In genomic region chr18:37270046-37270665, GRCh38 we compare ENCODE assay signal across 8 cellular contexts.
DNase-seq lines count a peak whose midpoint lies in the region; ATAC-seq and TF ChIP-seq lines count a peak whose summit lies in the region.

No MANE protein-coding gene starts in this region.

- no peak overlapping the region for H3K27ac ChIP-seq in lung (ENCODE audit: low read depth in 1 of 2, low read length in 1 of 2)
- no peak overlapping the region for H3K27ac ChIP-seq in sigmoid colon

- no peak for TF ChIP-seq EP300 in sigmoid colon (IDR thresholded peaks at IDR 0.05)

- peaks cover 6% of the 10 kb centered on the region for H3K27me3 ChIP-seq in lung (ENCODE audit: control insufficient read depth, insufficient read depth)
- peaks cover 6 to 27% (median 13%) of the 10 kb centered on the region in 3 donors for H3K27me3 ChIP-seq in sigmoid colon

- in situ Hi-C loops in astrocyte of the cerebellum (cut with HindIII; ENCODE audit: low sequenced_read_pairs), result no loop called here

- no peaks in the 10 kb centered on the region for H3K36me3 ChIP-seq in lung (ENCODE audit: control insufficient read depth in 2 of 2, insufficient read depth in 2 of 2, low read length in 2 of 2)
- no peaks in the 10 kb centered on the region for H3K36me3 ChIP-seq in sigmoid colon

- whole genome bisulfite sequencing in lung, 2 donors, result 21 to 23% methylated on average over 8 of the region's 8 CpGs
- 20 to 22% methylated on average over 8 of the region's 8 CpGs for WGBS in sigmoid colon, 2 donors

- H3K9me3 ChIP-seq in lung (ENCODE audit: control insufficient read depth in 2 of 2, insufficient read depth in 1 of 2, low read length in 1 of 2) (peaks cover 0 to 18% of the 10 kb centered on the region in 2 donors), sigmoid colon (no peaks in the 10 kb centered on the region)

- peak; percentile 56 for ATAC-seq in lung (ENCODE audit: insufficient read depth, low FRiP score)

- no peak overlapping the region for H3K27ac Mint-ChIP-seq in Calu3 (ENCODE audit: unreplicated experiment)

- no peaks in the 10 kb centered on the region for H3K36me3 Mint-ChIP-seq in Calu3 (ENCODE audit: insufficient read depth, unreplicated experiment)

- peaks cover 77% of the 10 kb centered on the region for H3K27me3 Mint-ChIP-seq in Calu3 (ENCODE audit: unreplicated experiment)

- TF ChIP-seq POLR2A in sigmoid colon (IDR thresholded peaks at IDR 0.05), result no peak

- no peaks in the 10 kb centered on the region for H3K9me3 Mint-ChIP-seq in Calu3 (ENCODE audit: low read depth, unreplicated experiment)

- TF ChIP-seq CTCF in Calu3 (IDR thresholded peaks at IDR 0.05; ENCODE audit: unreplicated experiment) (no peak), LNCaP clone FGC (IDR thresholded peaks at IDR 0.05; ENCODE audit: control insufficient read depth, extremely low read depth, insufficient read depth) (no peak), astrocyte of the cerebellum (IDR thresholded peaks at IDR 0.05; ENCODE audit: low read depth, low read length, missing control alignments) (no peak), lung (IDR thresholded peaks at IDR 0.05; ENCODE audit: control extremely low read depth, extremely low read depth) (no peak), sigmoid colon (IDR thresholded peaks at IDR 0.05) (no peak)

- no peak overlapping the region for H3K4me3 Mint-ChIP-seq in Calu3 (ENCODE audit: low read depth, unreplicated experiment)

- H3K4me1 ChIP-seq in lung (ENCODE audit: control insufficient read depth in 2 of 2, insufficient read depth in 2 of 2, low read length in 2 of 2), result peaks cover 0 to 2% of the 10 kb centered on the region in 2 donors
- no peaks in the 10 kb centered on the region for H3K4me1 ChIP-seq in sigmoid colon

- DNase-seq in Calu3 (peak; percentile 59), LNCaP clone FGC (ENCODE audit: low read depth) (peak; percentile 21), astrocyte of the cerebellum (ENCODE audit: low read depth) (peak; percentile 49), lung (ENCODE audit: low spot score) (peak; percentile 36), occipital lobe (lab: John Stamatoyannopoulos, UW) (no peak), DMS79 (lab: John Stamatoyannopoulos, UW) (no peak), sigmoid colon (no peak), NCI-H526 (lab: John Stamatoyannopoulos, UW) (no peak)

- intact Hi-C loops in Calu3 (cut with micrococcal nuclease; ENCODE audit: unreplicated experiment) (no loop called here), sigmoid colon (cut with DNase I) (no loop called here)

- H3K4me3 ChIP-seq in LNCaP clone FGC (ENCODE audit: low read depth, low read length) (no peak overlapping the region), astrocyte of the cerebellum (ENCODE audit: low read depth, low read length) (no peak overlapping the region), lung (no peak overlapping the region), sigmoid colon (no peak overlapping the region)

- H3K4me1 Mint-ChIP-seq in Calu3 (ENCODE audit: low read depth, unreplicated experiment), result no peaks in the 10 kb centered on the region

- no TSS peak for BruUV-seq in Calu3 (replicated peaks; lab: Mats Ljungman, UMichigan)

- CTCF ChIA-PET in Calu3 (lab: Charles Lee), result no interaction called here

Comparison
In these comparisons a context has a peak if more than half of its experiments do, and no peak if none do; other contexts are left out.
1. DNase-seq: peak in Calu3 (single experiment), LNCaP clone FGC (single experiment), astrocyte of the cerebellum (single experiment) and lung (single experiment); none in occipital lobe (single experiment), DMS79 (single experiment), sigmoid colon (single experiment) and NCI-H526 (0 of 2).